Comparison of ENCODE assay signal across 12 cellular contexts in genomic region chr7:157932498-157933218, GRCh38.
DNase-seq lines count a peak whose midpoint lies in the region; ATAC-seq and TF ChIP-seq lines count a peak whose summit lies in the region.
"Had no signal": no experiment of that assay in that cellular context is flagged by ENCODE, and none has a peak within 500 bp of the region (broad histone marks: within the 10 kb centered on the region; RNA-seq: fewer than 3 reads in every experiment).

No MANE protein-coding gene starts in this region.

- H3K4me1 ChIP-seq in Panc1 (ENCODE audit: control insufficient read depth, insufficient read depth, low read length) (no peaks in the 10 kb centered on the region), right atrium auricular region (no peaks in the 10 kb centered on the region)

- H3K4me3 ChIP-seq in Panc1 (ENCODE audit: low read depth in 2 of 2, low read length in 2 of 2) (no peak overlapping the region), epithelial cell of esophagus (ENCODE audit: low read length) (no peak overlapping the region), right atrium auricular region (no peak overlapping the region), lower leg skin (ENCODE audit: low read depth, poor library complexity, severe bottlenecking) (no peak overlapping the region)
- H3K4me3 ChIP-seq: skin epidermis had no signal

- TF ChIP-seq POLR2A in lower leg skin (IDR thresholded peaks at IDR 0.05): no peak

- in situ Hi-C loops in ACHN (cut with HindIII; ENCODE audit: low pct_ligation_motif_present, low pct_unique_long_range_greater_than_20kb, low sequenced_read_pairs): no loop called here
- in situ Hi-C loops in Panc1 (cut with HindIII; ENCODE audit: low pct_unique_long_range_greater_than_20kb, low sequenced_read_pairs): no loop called here

- no peak for TF ChIP-seq CTCF in Panc1 (IDR thresholded peaks at IDR 0.05)
- no peak for TF ChIP-seq CTCF in epithelial cell of esophagus (IDR thresholded peaks at IDR 0.05; ENCODE audit: insufficient read depth, low read depth, low read length, missing control alignments)
- no peak for TF ChIP-seq CTCF in right atrium auricular region (IDR thresholded peaks at IDR 0.05)
- no peak for TF ChIP-seq CTCF in lower leg skin (IDR thresholded peaks at IDR 0.05)

- peaks cover 14% of the 10 kb centered on the region; the same call in 1 of the 2 replicates for H3K9me3 ChIP-seq in Panc1 (ENCODE audit: control insufficient read depth, insufficient read depth, low read depth, low read length)
- peaks cover 0 to 12% of the 10 kb centered on the region in 2 donors for H3K9me3 ChIP-seq in right atrium auricular region

- DNase-seq in ACHN (peak; percentile 10), EH (ENCODE audit: low read depth) (peak; percentile 3), Panc1 (ENCODE audit: low read depth, low spot score) (peak; percentile 22), epithelial cell of esophagus (ENCODE audit: low read depth) (peak; percentile 1), right atrium auricular region (ENCODE audit: low spot score) (no peak), lower leg skin (ENCODE audit: low spot score in 2 of 2) (no peak), cortex of kidney (lab: John Stamatoyannopoulos, UW) (no peak)
- DNase-seq: hippocampal formation, NCI-H1694, SHP77 had no signal

- BruUV-seq in Panc1 (replicated peaks; lab: Mats Ljungman, UMichigan): no TSS peak

- ATAC-seq in Panc1 (peak; percentile 38; the same call in 1 of the 2 replicates), GM18867 (IDR thresholded peaks at IDR 0.05; ENCODE audit: unreplicated experiment) (no peak)

- H3K36me3 ChIP-seq in Panc1 (ENCODE audit: control insufficient read depth, insufficient read depth, low read length): no peaks in the 10 kb centered on the region
- no peaks in the 10 kb centered on the region for H3K36me3 ChIP-seq in right atrium auricular region

- intact Hi-C loops in Panc1 (cut with micrococcal nuclease; ENCODE audit: unreplicated experiment): no loop called here
- intact Hi-C loops in lower leg skin (cut with DNase I; ENCODE audit: low total_unique reads): no loop called here

- 67 to 68% methylated on average over 5 of the region's 5 CpGs for WGBS in lower leg skin, 2 donors

- CTCF ChIA-PET in Panc1 (lab: Charles Lee): no interaction called here

- POLR2A ChIA-PET in Panc1 (lab: Charles Lee): no interaction called here

- H3K27me3 ChIP-seq in Panc1 (ENCODE audit: control insufficient read depth, insufficient read depth, low read length) (peaks cover 6% of the 10 kb centered on the region; the same call in 1 of the 2 replicates), right atrium auricular region (no peaks in the 10 kb centered on the region)

- H3K27ac ChIP-seq in Panc1 (ENCODE audit: low read length) (peak overlapping the region; percentile 29; the same call in 1 of the 2 replicates), right atrium auricular region (no peak overlapping the region)
- H3K27ac ChIP-seq: skin epidermis had no signal

Comparison
In these comparisons a context has a peak if more than half of its experiments do, and no peak if none do; other contexts are left out.
1. DNase-seq: peak in ACHN (single experiment), EH (single experiment), Panc1 (single experiment) and epithelial cell of esophagus (single experiment); none in right atrium auricular region (single experiment), lower leg skin (0 of 2) and cortex of kidney (single experiment).